15 cellular contexts compared by ENCODE assay signal in genomic region chr12:532908-533565, GRCh38.
A peak's percentile ranks its signal among the peaks of the same experiment; 100 is the strongest.
DNase-seq lines count a peak whose midpoint lies in the region; ATAC-seq, FAIRE-seq and TF ChIP-seq lines count a peak whose summit lies in the region.
"Had no signal": no experiment of that assay in that cellular context is flagged by ENCODE, and none has a peak within 500 bp of the region (broad histone marks: within the 10 kb centered on the region; RNA-seq: fewer than 3 reads in every experiment).

No MANE protein-coding gene starts in this region.

- CTCF ChIA-PET in AG04449 (lab: Yijun Ruan, JAX), result interaction anchor here (0.6 to 14.1 kb wide), 9 partner anchors 9 to 218 kb away, joined by 3 to 230 read pairs (median 10); no protein-coding TSS in a partner anchor

- no peak overlapping the region for H3K27ac ChIP-seq in kidney (ENCODE audit: low read depth in 2 of 2, low read length in 2 of 2)
- H3K27ac ChIP-seq: BLaER1, parathyroid adenoma had no signal

- POLR2A ChIA-PET in AG04449 (lab: Yijun Ruan, JAX), result interaction anchor here (0.9 kb wide), 1 partner anchor 52 kb away, joined by 5 read pairs; no protein-coding TSS in a partner anchor

- intact Hi-C loops in kidney (cut with DNase I), result no loop called here

- H3K9ac ChIP-seq in kidney (ENCODE audit: low read length in 2 of 2), result no peak overlapping the region
- H3K9ac ChIP-seq: BLaER1, parathyroid adenoma had no signal

- peak; percentile 82 for DNase-seq in AG04449 (ENCODE audit: low read depth, low spot score)
- DNase-seq in H4 (ENCODE audit: low spot score), result peak; percentile 43
- peak; percentile 97 for DNase-seq in amniotic epithelial cell (ENCODE audit: low read depth)
- peak; percentile 22 for DNase-seq in kidney
- no peak for DNase-seq in NCI-H1436 (lab: John Stamatoyannopoulos, UW)
- no peak for DNase-seq in stimulated activated CD4-positive, alpha-beta T cell treated with anti-CD3 and anti-CD28 coated beads, Interleukin-15, amount 100 ng/mL, for 24 hours
- DNase-seq: activated gamma-delta T cell treated with Interleukin-2 at 50 U/mL for 16 hours, mesendoderm, NCI-H187 treated with DMSO at 0.1 percent for 48 hours, NCI-H774 had no signal

- H3K4me3 ChIP-seq in AG04449 (ENCODE audit: low read depth, low read length), result no peak overlapping the region
- no peak overlapping the region for H3K4me3 ChIP-seq in kidney (ENCODE audit: low read length in 2 of 2)
- H3K4me3 ChIP-seq: BLaER1 had no signal

- no peaks in the 10 kb centered on the region for H3K36me3 ChIP-seq in kidney (ENCODE audit: control insufficient read depth in 1 of 2, insufficient read depth in 2 of 2, low read length in 2 of 2)
- H3K36me3 ChIP-seq: BLaER1 had no signal

- H3K9me3 ChIP-seq in kidney (ENCODE audit: control insufficient read depth in 1 of 2, low read length in 2 of 2), result peaks cover 0 to 9% of the 10 kb centered on the region in 2 donors

- ATAC-seq in HG03025 (IDR thresholded peaks at IDR 0.05; ENCODE audit: low FRiP score, unreplicated experiment) (no peak), GM21717 (IDR thresholded peaks at IDR 0.05; ENCODE audit: unreplicated experiment) (no peak)

- no peaks in the 10 kb centered on the region for H3K4me1 ChIP-seq in kidney (ENCODE audit: control insufficient read depth in 1 of 2, insufficient read depth in 1 of 2, low read depth in 1 of 2, low read length in 2 of 2)

- TF ChIP-seq CTCF in AG04449 (IDR thresholded peaks at IDR 0.05; ENCODE audit: insufficient read depth, low read length, missing control alignments) (no peak), kidney (IDR thresholded peaks at IDR 0.05; ENCODE audit: borderline replicate concordance, extremely low read depth, insufficient read depth) (no peak)

- no peak for FAIRE-seq in kidney (lab: Jason Lieb, UNC)
- FAIRE-seq: endometrium had no signal

Comparison
In these comparisons a context has a peak if more than half of its experiments do, and no peak if none do; other contexts are left out.
1. DNase-seq: peak in AG04449 (single experiment), H4 (single experiment), amniotic epithelial cell (single experiment) and kidney (single experiment); none in NCI-H1436 (single experiment) and stimulated activated CD4-positive, alpha-beta T cell treated with anti-CD3 and anti-CD28 coated beads, Interleukin-15, amount 100 ng/mL, for 24 hours (single experiment).